24 cellular contexts compared by ENCODE assay signal in the genomic region with DNA sequence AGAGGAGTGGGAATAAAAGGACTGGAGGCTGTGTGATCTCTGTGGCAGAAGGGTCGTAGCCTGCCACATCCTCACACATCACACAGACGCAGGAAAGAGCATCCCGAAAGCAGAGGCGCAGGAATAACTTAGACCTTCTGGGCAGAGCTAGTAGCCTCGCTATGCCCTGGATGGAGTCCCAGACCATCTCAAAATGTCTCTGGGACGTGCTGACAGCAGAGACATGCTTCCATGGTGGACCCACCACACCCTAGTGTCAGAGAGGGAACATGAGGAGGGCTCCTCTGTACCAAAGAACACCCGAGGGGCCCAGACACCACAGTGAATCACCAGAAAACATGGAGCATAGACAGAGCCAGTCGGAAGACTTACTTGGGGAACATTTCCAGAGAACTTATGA. TPM values are rescaled to one million over a fixed set of nuclear protein-coding genes. Genes with fewer than 3 reads are reported as not detected.
DNase-seq lines count a peak whose midpoint lies in the region; ATAC-seq, FAIRE-seq and TF ChIP-seq lines count a peak whose summit lies in the region.
"Had no signal": no experiment of that assay in that cellular context is flagged by ENCODE, and none has a peak within 500 bp of the region (broad histone marks: within the 10 kb centered on the region; RNA-seq: fewer than 3 reads in every experiment).

No MANE protein-coding gene starts in this region.

- H3K4me1 ChIP-seq in GM23248 (ENCODE audit: insufficient read depth) (peaks cover 50% of the 10 kb centered on the region), mesodermal cell (ENCODE audit: control insufficient read depth, insufficient read depth, low read length, poor library complexity, severe bottlenecking) (peaks cover 74% of the 10 kb centered on the region)
- H3K4me1 ChIP-seq: BLaER1 treated with 17β-estradiol and CSF1 and Interleukin-3, amounts not matched to agents 10 nM and 100 nM; Peyer's patch had no signal

- H3K36me3 ChIP-seq in GM23248 (ENCODE audit: low read depth) (peaks cover 34% of the 10 kb centered on the region), mesodermal cell (ENCODE audit: control insufficient read depth, insufficient read depth, low read length) (peaks cover 82% of the 10 kb centered on the region)

- H3K9me3 ChIP-seq in AG04450 (ENCODE audit: control insufficient read depth, insufficient read depth, low read length) (no peaks in the 10 kb centered on the region), GM23248 (ENCODE audit: low read depth) (no peaks in the 10 kb centered on the region), mesodermal cell (ENCODE audit: control insufficient read depth, low read length) (no peaks in the 10 kb centered on the region)
- H3K9me3 ChIP-seq: BLaER1 treated with 17β-estradiol and CSF1 and Interleukin-3, amounts not matched to agents 10 nM and 100 nM; Peyer's patch had no signal

- H3K4me3 ChIP-seq in AG04450 (ENCODE audit: low read depth, low read length) (no peak overlapping the region), GM23248 (no peak overlapping the region), mesodermal cell (ENCODE audit: extremely low read depth, insufficient read depth, low read length, poor library complexity, severe bottlenecking) (no peak overlapping the region)
- H3K4me3 ChIP-seq: BLaER1 treated with 17β-estradiol and CSF1 and Interleukin-3, amounts not matched to agents 10 nM and 100 nM; GM12878; GM23338; Peyer's patch; SK-N-MC had no signal

- peaks cover 46% of the 10 kb centered on the region for H3F3A ChIP-seq in GM23248 (ENCODE audit: insufficient read depth)

- H4K20me1 ChIP-seq in GM23248 (ENCODE audit: insufficient read depth): no peaks in the 10 kb centered on the region

- WGBS in GM23248 (ENCODE audit: low coverage in 1 of 2, low lambda C conversion rate in 2 of 2, missing lambda C conversion rate in 2 of 2), 2 experiments: 56 to 61% methylated on average over 8 of the region's 8 CpGs
- 94 to 99% methylated on average over 5 to 8 of the region's 8 CpGs for WGBS in mesodermal cell (ENCODE audit: insufficient coverage in 2 of 2), 2 experiments

- no peak overlapping the region for H2AFZ ChIP-seq in GM23248
- H2AFZ ChIP-seq: GM23338 had no signal

- H3K36me3 Mint-ChIP-seq in WTC11: peaks cover 48% of the 10 kb centered on the region

- H3K4me1 Mint-ChIP-seq in WTC11: no peaks in the 10 kb centered on the region
- H3K4me1 Mint-ChIP-seq: GM23338 had no signal

- no peaks in the 10 kb centered on the region for H3K27me3 Mint-ChIP-seq in WTC11 (ENCODE audit: low read depth)

- no peaks in the 10 kb centered on the region for H3K9me3 Mint-ChIP-seq in WTC11
- H3K9me3 Mint-ChIP-seq: CD8-positive, alpha-beta T cell; GM23338 had no signal

- no peak for FAIRE-seq in RCC 7860 (lab: Jason Lieb, UNC)
- FAIRE-seq: GM12878 had no signal

- H3K4me2 ChIP-seq in GM23248 (ENCODE audit: unreplicated experiment): no peak overlapping the region
- H3K4me2 ChIP-seq: BLaER1 treated with 17β-estradiol and CSF1 and Interleukin-3, amounts not matched to agents 10 nM and 100 nM; GM23338; KMS-11 had no signal

- POLR2A ChIA-PET in AG04450 (lab: Yijun Ruan, JAX): interaction anchor here (1.2 kb wide), 1 partner anchor 21 kb away, joined by 4 read pairs; no protein-coding TSS in a partner anchor
- POLR2A ChIA-PET in WTC11 (lab: Charles Lee): no interaction called here

- H3K9me2 ChIP-seq in GM23248 (ENCODE audit: insufficient read depth): no peaks in the 10 kb centered on the region

- no peaks in the 10 kb centered on the region for H3K27me3 ChIP-seq in AG04450 (ENCODE audit: control insufficient read depth, insufficient read depth, low read length)
- no peaks in the 10 kb centered on the region for H3K27me3 ChIP-seq in GM23248 (replicated peaks; ENCODE audit: insufficient read depth)
- H3K27me3 ChIP-seq: BLaER1 treated with 17β-estradiol and CSF1 and Interleukin-3, amounts not matched to agents 10 nM and 100 nM; Peyer's patch had no signal

- H3K27ac ChIP-seq in AG04450 (ENCODE audit: low read depth, low read length) (peak overlapping the region; percentile 11), GM23248 (peak overlapping the region; percentile 77), mesodermal cell (ENCODE audit: low read depth, low read length, severe bottlenecking) (peak overlapping the region; percentile 16)
- H3K27ac ChIP-seq: BLaER1 treated with 17β-estradiol and CSF1 and Interleukin-3, amounts not matched to agents 10 nM and 100 nM; KMS-11; Peyer's patch; SK-N-MC had no signal

- H3K4me3 Mint-ChIP-seq in WTC11: no peak overlapping the region
- H3K4me3 Mint-ChIP-seq: CD8-positive, alpha-beta T cell; GM23338 had no signal

- H3K27ac Mint-ChIP-seq in WTC11: peak overlapping the region; percentile 45; the same call in 1 of the 2 replicates
- H3K27ac Mint-ChIP-seq: CD8-positive, alpha-beta T cell; GM23338 had no signal

- no peak for TF ChIP-seq CTCF in AG04450 (IDR thresholded peaks at IDR 0.05; ENCODE audit: low read depth, low read length)
- TF ChIP-seq CTCF in WTC11 (IDR thresholded peaks at IDR 0.05): no peak

- in situ Hi-C loops in GM23248 (cut with MboI): no loop called here

- DNase-seq in AG04450 (ENCODE audit: low read depth, low spot score) (no peak), GM23248 (no peak), WTC11 (ENCODE audit: low spot score) (no peak), RCC 7860 (ENCODE audit: low spot score) (no peak), C1 segment of cervical spinal cord (lab: John Stamatoyannopoulos, UW) (no peak), SHP77 (lab: John Stamatoyannopoulos, UW) (no peak)
- DNase-seq: ACHN; CD8-positive, alpha-beta T cell; DND-41; NCI-H1092 treated with DMSO at 0.1 percent for 48 hours; NCI-H1436 treated with DMSO at 0.1 percent for 48 hours; NCI-H1930; NCI-H226; NCI-H524; NCI-H774; NK-92 treated with Interleukin-12 subunit alpha and Interleukin-12 subunit beta, amount 100 ng/mL, for 24 hours; Peyer's patch; SHP77 treated with DMSO at 0.1 percent for 48 hours had no signal

- CTCF ChIA-PET in AG04450 (lab: Charles Lee) (interaction anchor here (0.9 to 2.4 kb wide), 2 partner anchors 19 to 327 kb away, joined by 3 to 12 read pairs; no protein-coding TSS in a partner anchor), WTC11 (lab: Charles Lee) (no interaction called here)

- no peak for ATAC-seq in WTC11
- ATAC-seq: CD8-positive, alpha-beta T cell; GM12878; GM23338 had no signal

- no peak overlapping the region for H3K9ac ChIP-seq in GM23248
- H3K9ac ChIP-seq: KMS-11 had no signal

- peaks cover 46% of the 10 kb centered on the region for H3K79me2 ChIP-seq in GM23248 (ENCODE audit: insufficient read depth)

TF ChIP-seq in WTC11, 78 proteins besides CTCF, POLR2A, EP300 and RAD21 (continues in another document):
- TF ChIP-seq FOXP1 (CRISPR knock-in tag; IDR thresholded peaks at IDR 0.05; ENCODE audit: borderline replicate concordance) (no peak), GTF2I (CRISPR knock-in tag; conservative IDR thresholded peaks at IDR 0.05) (no peak), KAT7 (CRISPR knock-in tag; IDR thresholded peaks at IDR 0.05; ENCODE audit: borderline replicate concordance) (no peak), GABPB1 (CRISPR knock-in tag; IDR thresholded peaks at IDR 0.05) (no peak), RELA (CRISPR knock-in tag; IDR thresholded peaks at IDR 0.05; ENCODE audit: borderline replicate concordance) (no peak), EMX1 (CRISPR knock-in tag; IDR thresholded peaks at IDR 0.05) (no peak), MXD4 (CRISPR knock-in tag; IDR thresholded peaks at IDR 0.05; ENCODE audit: borderline replicate concordance) (no peak), NR1H2 (CRISPR knock-in tag; IDR thresholded peaks at IDR 0.05) (no peak), SMAD3 (CRISPR knock-in tag; IDR thresholded peaks at IDR 0.05; ENCODE audit: borderline replicate concordance) (no peak), ELF4 (CRISPR knock-in tag; IDR thresholded peaks at IDR 0.05; ENCODE audit: low read depth) (no peak), NR3C1 (CRISPR knock-in tag; conservative IDR thresholded peaks at IDR 0.05; ENCODE audit: low read depth) (no peak)
- TF ChIP-seq, protein P1, sequence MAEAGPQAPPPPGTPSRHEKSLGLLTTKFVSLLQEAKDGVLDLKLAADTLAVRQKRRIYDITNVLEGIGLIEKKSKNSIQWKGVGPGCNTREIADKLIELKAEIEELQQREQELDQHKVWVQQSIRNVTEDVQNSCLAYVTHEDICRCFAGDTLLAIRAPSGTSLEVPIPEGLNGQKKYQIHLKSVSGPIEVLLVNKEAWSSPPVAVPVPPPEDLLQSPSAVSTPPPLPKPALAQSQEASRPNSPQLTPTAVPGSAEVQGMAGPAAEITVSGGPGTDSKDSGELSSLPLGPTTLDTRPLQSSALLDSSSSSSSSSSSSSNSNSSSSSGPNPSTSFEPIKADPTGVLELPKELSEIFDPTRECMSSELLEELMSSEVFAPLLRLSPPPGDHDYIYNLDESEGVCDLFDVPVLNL (CRISPR knock-in tag; IDR thresholded peaks at IDR 0.05; ENCODE audit: borderline replicate concordance, low read depth): no peak

RNA-seq across cellular contexts. Expression of gene FAAP100, which starts 29.6 kb away (rescaled TPM):
- polyA plus RNA-seq in AG04450 (2011; rRNA removed) (5.3 and 8.3 TPM in 2 replicates), GM23248 (2016; fragmentation: Nextera tagmentation; extraction: Ambion mirVana) (25.2 and 25.7 TPM in 2 replicates)
- polyA minus RNA-seq in AG04450 (2011; rRNA and poly(A)+ RNA removed): 6.0 and 6.7 TPM in 2 replicates
- total RNA-seq in GM23248 (2014; rRNA removed; shearing (Covaris generic)): 44.9 and 45.5 TPM in 2 replicates
- total RNA-seq in WTC11 (2021): 44.7 to 54.7 TPM (median 47.8 TPM) in 3 replicates
- polyA plus RNA-seq in mesodermal cell (2013, experiment 1 of 2): 19.1 TPM
- 15.6 TPM for polyA plus RNA-seq in mesodermal cell (2013, experiment 2 of 2)

RNA-seq across cellular contexts. Expression of gene FSCN2, which starts 53.6 kb away (rescaled TPM):
- polyA plus RNA-seq in AG04450 (2011; rRNA removed) (0.26 and 0.41 TPM in 2 replicates), GM23248 (2016; fragmentation: Nextera tagmentation; extraction: Ambion mirVana) (0.23 and 0.48 TPM in 2 replicates)
- polyA minus RNA-seq in AG04450 (2011; rRNA and poly(A)+ RNA removed): 1.0 TPM in 1 of 2 replicates, not detected in the other
- total RNA-seq in GM23248 (2014; rRNA removed; shearing (Covaris generic)): 2.3 and 3.2 TPM in 2 replicates
- total RNA-seq in WTC11 (2021): 0.31 to 0.89 TPM (median 0.46 TPM) in 3 replicates
- 0.29 TPM for polyA plus RNA-seq in mesodermal cell (2013, experiment 1 of 2)
- polyA plus RNA-seq in mesodermal cell (2013, experiment 2 of 2): 0.20 TPM

RNA-seq across cellular contexts. Expression of gene NPLOC4, which starts 55.2 kb away (rescaled TPM):
- polyA plus RNA-seq in AG04450 (2011; rRNA removed): 66.5 and 77.1 TPM in 2 replicates
- 126 and 154 TPM in 2 replicates for polyA minus RNA-seq in AG04450 (2011; rRNA and poly(A)+ RNA removed)
- 62.9 and 64.6 TPM in 2 replicates for total RNA-seq in GM23248 (2014; rRNA removed; shearing (Covaris generic))
- polyA plus RNA-seq in GM23248 (2016; fragmentation: Nextera tagmentation; extraction: Ambion mirVana): 51.4 and 51.5 TPM in 2 replicates
- 80.3 to 89.2 TPM (median 83.5 TPM) in 3 replicates for total RNA-seq in WTC11 (2021)
- 62.2 TPM for polyA plus RNA-seq in mesodermal cell (2013, experiment 1 of 2)
- 57.3 TPM for polyA plus RNA-seq in mesodermal cell (2013, experiment 2 of 2)

RNA-seq across cellular contexts. Expression of gene TSPAN10, which starts 55.2 kb away (rescaled TPM):
- polyA plus RNA-seq in AG04450 (2011; rRNA removed) (0.92 and 0.98 TPM in 2 replicates), GM23248 (2016; fragmentation: Nextera tagmentation; extraction: Ambion mirVana) (3.4 and 4.7 TPM in 2 replicates)
- polyA minus RNA-seq in AG04450 (2011; rRNA and poly(A)+ RNA removed): 1.2 and 1.3 TPM in 2 replicates
- 2.6 and 3.9 TPM in 2 replicates for total RNA-seq in GM23248 (2014; rRNA removed; shearing (Covaris generic))
- 1.5 to 3.0 TPM (median 2.4 TPM) in 3 replicates for total RNA-seq in WTC11 (2021)
- 2.4 TPM for polyA plus RNA-seq in mesodermal cell (2013, experiment 1 of 2)
- polyA plus RNA-seq in mesodermal cell (2013, experiment 2 of 2): 2.1 TPM
- total RNA-seq: Peyer's patch had no signal

Comparison
In these comparisons a context has a peak if more than half of its experiments do, and no peak if none do; other contexts are left out.
1. H3K27ac ChIP-seq: peak in every context shown above with its lines; median percentile 77 in GM23248; 16 in mesodermal cell; 11 in AG04450.